ENCODE assay signal across 8 cellular contexts in the genomic region with DNA sequence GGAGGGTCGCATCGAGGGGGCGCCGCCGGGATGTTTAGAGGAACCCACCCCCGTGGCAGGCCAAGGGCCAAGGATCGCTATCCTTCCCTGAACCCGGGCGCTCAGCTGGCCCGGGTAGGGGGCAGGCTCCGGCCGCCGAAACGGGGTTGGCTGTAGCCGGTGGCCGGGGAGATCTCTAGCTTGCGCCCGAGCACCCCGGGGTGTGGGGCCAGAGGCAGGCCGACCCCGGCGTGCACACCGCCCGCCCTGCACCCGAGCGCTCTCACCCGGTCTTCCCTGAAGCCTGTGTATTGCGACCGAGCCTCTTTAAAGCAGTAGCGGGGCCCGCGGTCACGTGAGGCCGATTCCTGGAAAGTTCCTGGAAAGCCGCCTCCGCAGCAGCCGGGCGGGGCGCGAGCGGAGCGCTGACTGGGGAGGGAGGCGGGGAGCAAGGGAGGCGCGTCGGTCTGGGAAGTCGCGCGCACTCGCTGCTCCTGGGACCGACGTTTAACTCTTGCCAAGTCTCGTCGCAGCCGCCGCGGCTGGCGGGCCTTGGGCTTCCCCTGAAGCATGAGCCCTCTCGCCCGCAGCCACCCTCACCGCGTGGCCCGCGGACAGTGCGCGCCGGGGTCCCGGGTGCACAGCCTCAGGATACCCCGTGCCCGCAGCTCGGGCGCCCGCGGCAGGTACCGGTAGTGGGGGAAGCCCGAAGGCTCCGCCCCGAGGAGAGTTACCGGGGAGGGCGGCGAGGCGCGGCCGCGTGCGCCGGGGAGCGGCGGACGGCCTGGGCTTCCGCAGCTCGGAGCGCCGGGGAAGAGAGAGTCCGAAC. TPM values are rescaled to one million over a fixed set of nuclear protein-coding genes. Genes with fewer than 3 reads are reported as not detected.
DNase-seq lines count a peak whose midpoint lies in the region; ATAC-seq and TF ChIP-seq lines count a peak whose summit lies in the region.

No MANE protein-coding gene starts in this region.

- H3K27me3 ChIP-seq in foreskin keratinocyte, result no peaks in the 10 kb centered on the region
- peaks cover 67% of the 10 kb centered on the region for H3K27me3 ChIP-seq in neural progenitor cell
- H3K27me3 ChIP-seq in stomach smooth muscle (ENCODE audit: control insufficient read depth in 1 of 2, insufficient read depth in 2 of 2, low read length in 2 of 2), result no peaks in the 10 kb centered on the region

- H3F3A ChIP-seq in neural progenitor cell (ENCODE audit: low read depth), result peaks cover 28% of the 10 kb centered on the region

- peak; percentile 85 for DNase-seq in DMS79 treated with DMSO at 0.1 percent for 48 hours (lab: John Stamatoyannopoulos, UW)
- peak; percentile 37 for DNase-seq in Jurkat, Clone E6-1 (ENCODE audit: low read depth, low spot score)
- DNase-seq in SHP77 (lab: John Stamatoyannopoulos, UW), result peak; percentile 64 to 75
- peak; percentile 79 for DNase-seq in activated gamma-delta T cell treated with anti-CD3 and anti-CD28 coated beads, Interleukin-2, amount 50 U/mL, for 16 hours (ENCODE audit: low read depth)
- peak; percentile 89 to 94 for DNase-seq in foreskin keratinocyte
- peak; percentile 97 for DNase-seq in neural progenitor cell (ENCODE audit: low spot score)

- peaks cover 12% of the 10 kb centered on the region for H3K4me1 Mint-ChIP-seq in neural progenitor cell

- H3K36me3 ChIP-seq in neural progenitor cell, result no peaks in the 10 kb centered on the region
- peaks cover 8 to 12% of the 10 kb centered on the region in 2 donors for H3K36me3 ChIP-seq in stomach smooth muscle (ENCODE audit: control insufficient read depth in 2 of 2, insufficient read depth in 2 of 2, low read length in 2 of 2)

- H3K4me2 ChIP-seq in neural progenitor cell, result peak overlapping the region; percentile 90

- no peak for TF ChIP-seq CTCF in foreskin keratinocyte (conservative IDR thresholded peaks at IDR 0.05)
- no peak for TF ChIP-seq CTCF in neural progenitor cell (IDR thresholded peaks at IDR 0.05)

- peaks cover 35% of the 10 kb centered on the region for H4K20me1 ChIP-seq in neural progenitor cell (ENCODE audit: low read depth)

- H3K9me3 ChIP-seq in neural progenitor cell (ENCODE audit: low read depth) (no peaks in the 10 kb centered on the region), stomach smooth muscle (ENCODE audit: control insufficient read depth in 2 of 2, low read length in 2 of 2) (no peaks in the 10 kb centered on the region)

- H3K27ac Mint-ChIP-seq in neural progenitor cell, result no peak overlapping the region

- peak overlapping the region; percentile 95 for H2AFZ ChIP-seq in neural progenitor cell (replicated peaks)

- no peak overlapping the region for H3K9ac ChIP-seq in neural progenitor cell
- peak overlapping the region; percentile 84 to 85 for H3K9ac ChIP-seq in stomach smooth muscle (ENCODE audit: low read length in 2 of 2)

- no peaks in the 10 kb centered on the region for H3K9me3 Mint-ChIP-seq in neural progenitor cell

- H3K36me3 Mint-ChIP-seq in neural progenitor cell, result peaks cover 5% of the 10 kb centered on the region

- H3K4me1 ChIP-seq in foreskin keratinocyte (no peaks in the 10 kb centered on the region), neural progenitor cell (peaks cover 14% of the 10 kb centered on the region), stomach smooth muscle (ENCODE audit: control insufficient read depth, insufficient read depth, low read length) (peaks cover 15% of the 10 kb centered on the region)

- H3K4me3 Mint-ChIP-seq in neural progenitor cell, result peak overlapping the region; percentile 93

- H3K27me3 Mint-ChIP-seq in neural progenitor cell (ENCODE audit: insufficient read depth, low read depth), result peaks cover 18% of the 10 kb centered on the region

- H3K27ac ChIP-seq in foreskin keratinocyte (peak overlapping the region; percentile 89), neural progenitor cell (no peak overlapping the region), stomach smooth muscle (ENCODE audit: low read length) (peak overlapping the region; percentile 92)

- H3K4me3 ChIP-seq in Jurkat, Clone E6-1 (ENCODE audit: low read length), result peak overlapping the region; percentile 63
- peak overlapping the region; percentile 72 for H3K4me3 ChIP-seq in neural progenitor cell
- H3K4me3 ChIP-seq in stomach smooth muscle (ENCODE audit: low read length in 2 of 2), result peak overlapping the region; percentile 70 to 91

- no peaks in the 10 kb centered on the region for H3K79me2 ChIP-seq in neural progenitor cell (ENCODE audit: low read depth)

- ATAC-seq in GM21619 (IDR thresholded peaks at IDR 0.05; ENCODE audit: unreplicated experiment) (peak; percentile 43), foreskin keratinocyte (peak; percentile 74)

RNA-seq across cellular contexts. Expression of gene SOCS2, which starts 1.7 kb away (rescaled TPM):
- 9.0 TPM for polyA plus RNA-seq in Jurkat, Clone E6-1 (2012; ENCODE audit: insufficient read depth, insufficient read length)
- total RNA-seq in foreskin keratinocyte (18.1 and 24.8 TPM in 2 replicates), neural progenitor cell (ENCODE audit: low replicate concordance) (3.5 and 4.9 TPM in 2 replicates)
- polyA plus RNA-seq in foreskin keratinocyte, result 15.1 and 15.2 TPM in 2 replicates

Comparison
In these comparisons a context has a peak if more than half of its experiments do, and no peak if none do; other contexts are left out.
1. DNase-seq: peak in every context shown above with its lines; median percentile 97 in neural progenitor cell; 92 in foreskin keratinocyte; 85 in DMS79 treated with DMSO at 0.1 percent for 48 hours; 79 in activated gamma-delta T cell treated with anti-CD3 and anti-CD28 coated beads, Interleukin-2, amount 50 U/mL, for 16 hours; 70 in SHP77; 37 in Jurkat, Clone E6-1.